Comparison of ENCODE assay signal across 8 cellular contexts in the genomic region with DNA sequence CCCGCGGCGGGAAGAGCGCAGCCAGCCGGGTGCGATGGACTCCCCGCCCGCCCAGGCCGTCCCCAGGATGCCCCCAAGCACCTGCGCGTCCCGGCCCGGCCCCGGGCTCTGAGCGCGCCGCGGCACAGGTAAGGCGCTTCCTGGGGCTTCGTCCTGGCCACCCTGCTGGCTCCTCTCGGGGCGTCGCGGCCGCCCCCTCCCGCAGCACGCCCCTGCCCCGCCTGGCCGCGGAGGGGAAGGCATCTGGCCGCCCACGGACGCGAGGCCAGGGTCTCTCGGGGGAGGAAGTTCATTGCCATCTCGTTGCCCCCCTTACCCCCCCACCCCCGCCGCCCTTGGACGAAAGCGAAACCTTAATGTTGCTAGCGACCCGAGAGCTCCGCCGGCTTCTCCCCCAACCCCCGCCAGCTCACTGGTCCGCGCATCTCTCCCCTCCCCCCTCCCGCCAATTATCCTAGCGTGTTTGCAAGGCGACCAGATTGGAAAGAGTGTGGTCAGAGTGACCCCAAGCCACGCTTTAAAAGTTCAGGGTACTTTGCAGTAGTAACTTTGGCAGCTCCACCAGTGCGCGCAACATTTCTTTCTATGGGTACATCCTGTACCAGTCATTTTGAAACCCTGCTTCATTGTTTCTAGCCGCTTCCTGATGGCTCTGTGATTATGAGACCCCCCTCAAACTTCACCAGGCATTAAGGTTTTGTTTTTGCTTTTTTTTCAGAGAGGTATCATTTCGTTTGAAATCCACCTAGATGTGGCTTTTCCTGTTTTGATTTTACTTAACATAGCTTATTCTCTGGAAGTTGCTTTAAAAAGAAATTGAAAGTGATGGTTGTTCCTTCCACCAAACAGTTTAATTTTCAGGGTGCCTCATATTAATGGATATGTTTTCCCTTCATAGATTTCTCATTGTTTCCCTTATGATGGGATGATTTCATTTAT. TPM values are rescaled to one million over a fixed set of nuclear protein-coding genes. Genes with fewer than 3 reads are reported as not detected.
DNase-seq lines count a peak whose midpoint lies in the region; ATAC-seq and TF ChIP-seq lines count a peak whose summit lies in the region.

No MANE protein-coding gene starts in this region.

- H3K14ac ChIP-seq in trophoblast cell (ENCODE audit: low read length): no peak overlapping the region

- H3K9me3 ChIP-seq in NT2/D1 (ENCODE audit: insufficient read depth, low read length) (no peaks in the 10 kb centered on the region), trophoblast cell (ENCODE audit: insufficient read depth, low read depth, low read length) (peaks cover 3% of the 10 kb centered on the region), upper lobe of right lung (no peaks in the 10 kb centered on the region)

- no peak overlapping the region for H4K91ac ChIP-seq in trophoblast cell (ENCODE audit: low read depth, low read length)

- H3K27ac ChIP-seq in trophoblast cell (ENCODE audit: low read depth, low read length): no peak overlapping the region
- peak overlapping the region; percentile 63 for H3K27ac ChIP-seq in upper lobe of right lung

- peak; percentile 29 for DNase-seq in NCI-H82 (lab: John Stamatoyannopoulos, UW)
- DNase-seq in NCI-H82 treated with DMSO at 0.1 percent for 48 hours (lab: John Stamatoyannopoulos, UW; ENCODE audit: unreplicated experiment): no peak
- no peak for DNase-seq in NT2/D1 (ENCODE audit: low read depth, low spot score)
- DNase-seq in glomerular visceral epithelial cell (ENCODE audit: extremely low spot score): peak; percentile 46
- peak in 1 of 2 donors; percentile 28 for DNase-seq in trophoblast cell
- DNase-seq in upper lobe of right lung: no peak

- H3K27me3 ChIP-seq in NT2/D1 (ENCODE audit: insufficient read depth, insufficient read length): peaks cover 59% of the 10 kb centered on the region
- peaks cover 35% of the 10 kb centered on the region for H3K27me3 ChIP-seq in trophoblast cell (ENCODE audit: insufficient read depth, low read length)
- no peaks in the 10 kb centered on the region for H3K27me3 ChIP-seq in upper lobe of right lung

- no peaks in the 10 kb centered on the region for H3K36me3 Mint-ChIP-seq in activated T-helper 17 cell treated with anti-CD3 and anti-CD28 coated beads, Interleukin-2, amount 50 U/mL, for 72 hours (ENCODE audit: low read depth)

- H3K4ac ChIP-seq in trophoblast cell (ENCODE audit: low read depth, low read length): no peak overlapping the region

- peak overlapping the region; percentile 96 for H3K4me2 ChIP-seq in trophoblast cell (ENCODE audit: low read length)

- H3K23ac ChIP-seq in trophoblast cell (ENCODE audit: low read length): no peak overlapping the region

- intact Hi-C loops in upper lobe of right lung (cut with DNase I): no loop called here

- no peak overlapping the region for H2BK120ac ChIP-seq in trophoblast cell (ENCODE audit: insufficient read depth, low read length, poor library complexity)

- peaks cover 19% of the 10 kb centered on the region for H3K4me1 Mint-ChIP-seq in activated T-helper 17 cell treated with anti-CD3 and anti-CD28 coated beads, Interleukin-2, amount 50 U/mL, for 72 hours

- no peak overlapping the region for H3K18ac ChIP-seq in trophoblast cell (ENCODE audit: low read length)

- WGBS in trophoblast cell (ENCODE audit: extremely low coverage, insufficient coverage, insufficient read length): no CpG with 5 or more reads among the region's 55 CpGs

- H3K27me3 Mint-ChIP-seq in activated T-helper 17 cell treated with anti-CD3 and anti-CD28 coated beads, Interleukin-2, amount 50 U/mL, for 72 hours: no peaks in the 10 kb centered on the region

- H3K36me3 ChIP-seq in NT2/D1 (ENCODE audit: insufficient read depth, insufficient read length, low read length): no peaks in the 10 kb centered on the region
- H3K36me3 ChIP-seq in trophoblast cell (ENCODE audit: control insufficient read depth in 1 of 2, insufficient read depth in 2 of 2, low read length in 2 of 2): no peaks in the 10 kb centered on the region
- H3K36me3 ChIP-seq in upper lobe of right lung: no peaks in the 10 kb centered on the region

- H3K27ac Mint-ChIP-seq in activated T-helper 17 cell treated with anti-CD3 and anti-CD28 coated beads, Interleukin-2, amount 50 U/mL, for 72 hours: peak overlapping the region; percentile 86

- H2AK5ac ChIP-seq in trophoblast cell (ENCODE audit: low read length): no peak overlapping the region

- no peaks in the 10 kb centered on the region for H3K9me3 Mint-ChIP-seq in activated T-helper 17 cell treated with anti-CD3 and anti-CD28 coated beads, Interleukin-2, amount 50 U/mL, for 72 hours

- no peak overlapping the region for H4K12ac ChIP-seq in trophoblast cell (ENCODE audit: low read depth, low read length)

- no peaks in the 10 kb centered on the region for H3K4me1 ChIP-seq in NT2/D1 (ENCODE audit: insufficient read depth, insufficient read length)
- peaks cover 8 to 14% of the 10 kb centered on the region in 2 experiments for H3K4me1 ChIP-seq in trophoblast cell (ENCODE audit: control insufficient read depth in 1 of 2, insufficient read depth in 2 of 2, low read length in 2 of 2)
- H3K4me1 ChIP-seq in upper lobe of right lung: peaks cover 10% of the 10 kb centered on the region

- H2AFZ ChIP-seq in trophoblast cell (ENCODE audit: insufficient read depth, low read length, poor library complexity): no peak overlapping the region

- H3K4me3 ChIP-seq in NT2/D1 (ENCODE audit: insufficient read length, low read depth) (peak overlapping the region; percentile 40), trophoblast cell (ENCODE audit: low read depth, low read length) (peak overlapping the region; percentile 73), upper lobe of right lung (peak overlapping the region; percentile 81)

- no peak overlapping the region for H2BK12ac ChIP-seq in trophoblast cell (ENCODE audit: low read length)

- ATAC-seq in HG02885 (IDR thresholded peaks at IDR 0.05; ENCODE audit: poor library complexity, unreplicated experiment) (peak; percentile 56), upper lobe of right lung (peak; percentile 54)
- ATAC-seq in activated T-helper 17 cell treated with anti-CD3 and anti-CD28 coated beads, Interleukin-2, amount 50 U/mL, for 72 hours (replicated peaks): peak; percentile 74

- TF ChIP-seq CTCF in upper lobe of right lung (IDR thresholded peaks at IDR 0.05): no peak

- peak overlapping the region; percentile 86 for H3K4me3 Mint-ChIP-seq in activated T-helper 17 cell treated with anti-CD3 and anti-CD28 coated beads, Interleukin-2, amount 50 U/mL, for 72 hours

- H4K8ac ChIP-seq in trophoblast cell (ENCODE audit: low read depth, low read length): no peak overlapping the region

- no peak overlapping the region for H2BK5ac ChIP-seq in trophoblast cell (ENCODE audit: low read depth, low read length, poor library complexity)

- no peak overlapping the region for H3K9ac ChIP-seq in NT2/D1 (ENCODE audit: insufficient read length, low read depth)
- H3K9ac ChIP-seq in trophoblast cell (ENCODE audit: low read length): no peak overlapping the region

- H3K79me1 ChIP-seq in trophoblast cell (ENCODE audit: low read length): no peaks in the 10 kb centered on the region

- H3K79me2 ChIP-seq in trophoblast cell (ENCODE audit: control insufficient read depth, insufficient read depth, low read length, poor library complexity): no peaks in the 10 kb centered on the region

RNA-seq across cellular contexts. Expression of a gene that starts 0.6 kb away (rescaled TPM):
- total RNA-seq in activated T-helper 17 cell treated with anti-CD3 and anti-CD28 coated beads, Interleukin-2, amount 50 U/mL, for 72 hours: 10 to 100 TPM; 29.9 to 39.0 TPM
- 148 and 163 TPM in 2 replicates for polyA plus RNA-seq in trophoblast cell (2013)
- total RNA-seq in upper lobe of right lung: 61.9 TPM

Comparison
In these comparisons a context has a peak if more than half of its experiments do, and no peak if none do; other contexts are left out.
1. DNase-seq: peak in NCI-H82 (single experiment) and glomerular visceral epithelial cell (single experiment); none in NCI-H82 treated with DMSO at 0.1 percent for 48 hours (single experiment), NT2/D1 (single experiment) and upper lobe of right lung (single experiment).
2. Peak in every context shown above with its lines, with median percentiles within 50 percentile points of each other: ATAC-seq and H3K4me3 ChIP-seq.